ENCODE assay signal across 20 cellular contexts in genomic region chr13:79803939-79804487, GRCh38.
A peak's percentile ranks its signal among the peaks of the same experiment; 100 is the strongest.
DNase-seq lines count a peak whose midpoint lies in the region; ATAC-seq and TF ChIP-seq lines count a peak whose summit lies in the region.
"Had no signal": no experiment of that assay in that cellular context is flagged by ENCODE, and none has a peak within 500 bp of the region (broad histone marks: within the 10 kb centered on the region; RNA-seq: fewer than 3 reads in every experiment).

No MANE protein-coding gene starts in this region.

- H3K9me3 Mint-ChIP-seq in CD14-positive monocyte (peaks cover 0 to 6% (median 4%) of the 10 kb centered on the region in 7 donors), glutamatergic neuron (ENCODE audit: unreplicated experiment) (peaks cover 15% of the 10 kb centered on the region)
- H3K9me3 Mint-ChIP-seq in activated CD8-positive, alpha-beta memory T cell treated with anti-CD3 and anti-CD28 coated beads, Interleukin-2, amount 10 ng/mL, durations not matched to agents 7 days and 5 days (ENCODE audit: low read depth): no peaks in the 10 kb centered on the region
- H3K9me3 Mint-ChIP-seq: activated T-cell treated with anti-CD3 and anti-CD28 coated beads, Interleukin-2, amount 50 U/mL, for 24 hours had no signal

- CTCF ChIA-PET in activated CD8-positive, alpha-beta memory T cell treated with anti-CD3 and anti-CD28 coated beads, Interleukin-2, amount 10 ng/mL, durations not matched to agents 7 days and 5 days (lab: Charles Lee): no interaction called here

- peaks cover 0 to 1% (median 0%) of the 10 kb centered on the region in 3 donors for H3K27me3 Mint-ChIP-seq in CD14-positive monocyte (ENCODE audit: low read depth in 3 of 3)
- peaks cover 5% of the 10 kb centered on the region for H3K27me3 Mint-ChIP-seq in glutamatergic neuron (ENCODE audit: unreplicated experiment)
- peaks cover 2% of the 10 kb centered on the region for H3K27me3 Mint-ChIP-seq in activated CD8-positive, alpha-beta memory T cell treated with anti-CD3 and anti-CD28 coated beads, Interleukin-2, amount 10 ng/mL, durations not matched to agents 7 days and 5 days
- H3K27me3 Mint-ChIP-seq: activated T-cell treated with anti-CD3 and anti-CD28 coated beads, Interleukin-2, amount 50 U/mL, for 24 hours had no signal

- no peak for TF ChIP-seq POLR2A in erythroblast (IDR thresholded peaks at IDR 0.05; ENCODE audit: low read length)

- intact Hi-C loops in CD14-positive monocyte (cut with micrococcal nuclease): no loop called here

- H3K27ac Mint-ChIP-seq in CD14-positive monocyte (peak overlapping the region in 5 of 7 donors; percentile 13 to 82 (median 21)), glutamatergic neuron (ENCODE audit: unreplicated experiment) (peak overlapping the region; percentile 67)
- no peak overlapping the region for H3K27ac Mint-ChIP-seq in activated CD8-positive, alpha-beta memory T cell treated with anti-CD3 and anti-CD28 coated beads, Interleukin-2, amount 10 ng/mL, durations not matched to agents 7 days and 5 days
- H3K27ac Mint-ChIP-seq: activated T-cell treated with anti-CD3 and anti-CD28 coated beads, Interleukin-2, amount 50 U/mL, for 24 hours had no signal

- DNase-seq in CD14-positive monocyte (ENCODE audit: low spot score) (no peak), glutamatergic neuron (no peak), erythroblast (lab: John Stamatoyannopoulos, UW) (no peak)
- DNase-seq in activated CD8-positive, alpha-beta memory T cell treated with anti-CD3 and anti-CD28 coated beads, Interleukin-2, amount 10 ng/mL, durations not matched to agents 7 days and 5 days: no peak
- DNase-seq: activated CD4-positive, alpha-beta T cell treated with anti-CD3 and anti-CD28 coated beads, Interleukin-2, amount 50 U/mL, for 1 hour; activated T-cell treated with anti-CD3 and anti-CD28 coated beads, Interleukin-2, amount 50 U/mL, for 24 hours; hypothalamus; Kasumi-1; mucosa of descending colon; NCI-H1417 treated with DMSO at 0.1 percent for 48 hours; NCI-H226; posterior cingulate gyrus; SJCRH30; spleen; stimulated activated naive CD8-positive, alpha-beta T cell treated with anti-CD3 and anti-CD28 coated beads, Interleukin-15, Interleukin-2, amounts not matched to agents 100 U/mL and 50 U/mL, for 24 hours; upper lobe of right lung had no signal

- no peaks in the 10 kb centered on the region for H3K36me3 Mint-ChIP-seq in CD14-positive monocyte
- H3K36me3 Mint-ChIP-seq in glutamatergic neuron (ENCODE audit: unreplicated experiment): no peaks in the 10 kb centered on the region
- H3K36me3 Mint-ChIP-seq in activated CD8-positive, alpha-beta memory T cell treated with anti-CD3 and anti-CD28 coated beads, Interleukin-2, amount 10 ng/mL, durations not matched to agents 7 days and 5 days: no peaks in the 10 kb centered on the region

- TF ChIP-seq CTCF in CD14-positive monocyte (IDR thresholded peaks at IDR 0.05) (no peak), glutamatergic neuron (IDR thresholded peaks at IDR 0.05; ENCODE audit: partially characterized antibody, unreplicated experiment) (no peak)

- ATAC-seq in GM18909 (IDR thresholded peaks at IDR 0.05; ENCODE audit: poor library complexity, unreplicated experiment) (peak; percentile 73), HG03175 (IDR thresholded peaks at IDR 0.05; ENCODE audit: unreplicated experiment) (peak; percentile 87), HG03378 (IDR thresholded peaks at IDR 0.05; ENCODE audit: unreplicated experiment) (no peak), GM19455 (IDR thresholded peaks at IDR 0.05; ENCODE audit: unreplicated experiment) (no peak)
- ATAC-seq in activated CD8-positive, alpha-beta memory T cell treated with anti-CD3 and anti-CD28 coated beads, Interleukin-2, amount 10 ng/mL, durations not matched to agents 7 days and 5 days: no peak
- ATAC-seq: mucosa of descending colon; stimulated activated naive CD8-positive, alpha-beta T cell treated with anti-CD3 and anti-CD28 coated beads, Interleukin-15, Interleukin-2, amounts not matched to agents 100 U/mL and 50 U/mL, for 24 hours; upper lobe of right lung had no signal

- H3K4me3 Mint-ChIP-seq in CD14-positive monocyte (no peak overlapping the region), glutamatergic neuron (ENCODE audit: unreplicated experiment) (no peak overlapping the region)
- no peak overlapping the region for H3K4me3 Mint-ChIP-seq in activated CD8-positive, alpha-beta memory T cell treated with anti-CD3 and anti-CD28 coated beads, Interleukin-2, amount 10 ng/mL, durations not matched to agents 7 days and 5 days
- H3K4me3 Mint-ChIP-seq: activated T-cell treated with anti-CD3 and anti-CD28 coated beads, Interleukin-2, amount 50 U/mL, for 24 hours had no signal

- H3K4me1 Mint-ChIP-seq in CD14-positive monocyte (peaks cover 34% of the 10 kb centered on the region), glutamatergic neuron (ENCODE audit: low read depth, unreplicated experiment) (peaks cover 59% of the 10 kb centered on the region)
- no peaks in the 10 kb centered on the region for H3K4me1 Mint-ChIP-seq in activated CD8-positive, alpha-beta memory T cell treated with anti-CD3 and anti-CD28 coated beads, Interleukin-2, amount 10 ng/mL, durations not matched to agents 7 days and 5 days

Comparison
In these comparisons a context has a peak if more than half of its experiments do, and no peak if none do; other contexts are left out.
1. ATAC-seq: peak in GM18909 (single experiment) and HG03175 (single experiment); none in HG03378 (single experiment), GM19455 (single experiment) and activated CD8-positive, alpha-beta memory T cell treated with anti-CD3 and anti-CD28 coated beads, Interleukin-2, amount 10 ng/mL, durations not matched to agents 7 days and 5 days (single experiment).